ENCODE assay signal across 8 cellular contexts in genomic region chr5:172939045-172939444, GRCh38. TPM values are rescaled to one million over a fixed set of nuclear protein-coding genes. Genes with fewer than 3 reads are reported as not detected.
DNase-seq lines count a peak whose midpoint lies in the region; ATAC-seq, FAIRE-seq and TF ChIP-seq lines count a peak whose summit lies in the region.

No MANE protein-coding gene starts in this region.

- no peaks in the 10 kb centered on the region for H3K27me3 ChIP-seq in BJ (ENCODE audit: control insufficient read depth, insufficient read depth, low read length)

- H3K27ac ChIP-seq in HEK293 (ENCODE audit: extremely low read depth, low read depth, low read length): no peak overlapping the region

- no peak for DNase-seq in BJ (ENCODE audit: low read depth)
- peak; percentile 25 to 28 for DNase-seq in SW 1271 (lab: John Stamatoyannopoulos, UW)
- DNase-seq in iPS DF 19.7 (ENCODE audit: low read depth, low spot score): peak; percentile 28
- DNase-seq in RCC 7860 (ENCODE audit: low spot score): no peak
- no peak for DNase-seq in NOMO-1 (lab: John Stamatoyannopoulos, UW; ENCODE audit: unreplicated experiment in 2 of 2)

- CTCF ChIA-PET in BJ (lab: Yijun Ruan, JAX) (interaction anchor here (0.6 to 24.0 kb wide), 8 partner anchors 9 to 229 kb away, joined by 3 to 441 read pairs (median 4); partner anchors contain the start of genes DUSP1 and RPL26L1), HEK293 (lab: Yijun Ruan, JAX) (interaction anchor here (0.5 to 11.9 kb wide), 14 partner anchors 9 to 479 kb away, joined by 3 to 214 read pairs (median 4); partner anchors contain the start of gene RPL26L1)

- H3K9me3 ChIP-seq in HEK293 (ENCODE audit: control insufficient read depth, insufficient read depth, low read depth, low read length): no peaks in the 10 kb centered on the region

- peaks cover 15% of the 10 kb centered on the region for H3K36me3 ChIP-seq in BJ (ENCODE audit: control insufficient read depth, insufficient read depth, low read length)
- H3K36me3 ChIP-seq in HEK293 (ENCODE audit: control insufficient read depth in 2 of 2, insufficient read depth in 1 of 2, low read length in 2 of 2): peaks cover 3 to 24% of the 10 kb centered on the region in 2 experiments; a peak in 2 of 3 replicates

- ATAC-seq in GM21737 (IDR thresholded peaks at IDR 0.05; ENCODE audit: unreplicated experiment): no peak
- no peak for ATAC-seq in HG03097 (IDR thresholded peaks at IDR 0.05; ENCODE audit: low FRiP score, unreplicated experiment)

- no peaks in the 10 kb centered on the region for H3K4me1 ChIP-seq in HEK293 (ENCODE audit: control insufficient read depth, insufficient read depth, low read length)

- POLR2A ChIA-PET in BJ (lab: Charles Lee) (interaction anchor here (0.5 to 0.7 kb wide), 3 partner anchors 16 to 170 kb away, joined by 3 to 9 read pairs (median 8); no protein-coding TSS in a partner anchor), HEK293 (lab: Yijun Ruan, JAX) (no interaction called here)

- FAIRE-seq in RCC 7860 (lab: Jason Lieb, UNC): no peak

- TF ChIP-seq CTCF in BJ (IDR thresholded peaks at IDR 0.05; ENCODE audit: insufficient read depth, low read depth, low read length) (peak; percentile 55), HEK293 (tag by site-specific recombination; IDR thresholded peaks at IDR 0.05) (peak; percentile 9; the same call in 1 of the 2 replicates)

- H3K4me3 ChIP-seq in BJ (ENCODE audit: low read depth, low read length) (no peak overlapping the region), HEK293 (ENCODE audit: low read depth, low read length) (no peak overlapping the region)

TF ChIP-seq in HEK293, 187 proteins besides CTCF, POLR2A, EP300 and RAD21:
- TF ChIP-seq, protein P1, sequence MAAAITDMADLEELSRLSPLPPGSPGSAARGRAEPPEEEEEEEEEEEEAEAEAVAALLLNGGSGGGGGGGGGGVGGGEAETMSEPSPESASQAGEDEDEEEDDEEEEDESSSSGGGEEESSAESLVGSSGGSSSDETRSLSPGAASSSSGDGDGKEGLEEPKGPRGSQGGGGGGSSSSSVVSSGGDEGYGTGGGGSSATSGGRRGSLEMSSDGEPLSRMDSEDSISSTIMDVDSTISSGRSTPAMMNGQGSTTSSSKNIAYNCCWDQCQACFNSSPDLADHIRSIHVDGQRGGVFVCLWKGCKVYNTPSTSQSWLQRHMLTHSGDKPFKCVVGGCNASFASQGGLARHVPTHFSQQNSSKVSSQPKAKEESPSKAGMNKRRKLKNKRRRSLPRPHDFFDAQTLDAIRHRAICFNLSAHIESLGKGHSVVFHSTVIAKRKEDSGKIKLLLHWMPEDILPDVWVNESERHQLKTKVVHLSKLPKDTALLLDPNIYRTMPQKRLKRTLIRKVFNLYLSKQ (tag by site-specific recombination; IDR thresholded peaks at IDR 0.05; ENCODE audit: borderline replicate concordance): no peak
TF ChIP-seq in HEK293: peak in this region for 0.

RNA-seq across cellular contexts. Expression of gene RPL26L1, which starts 20.2 kb away (rescaled TPM):
- 102 and 113 TPM in 2 replicates for polyA plus RNA-seq in BJ (2011; rRNA removed)
- polyA minus RNA-seq in BJ (2011; rRNA and poly(A)+ RNA removed): 31.6 and 57.6 TPM in 2 replicates

RNA-seq across cellular contexts. Expression of gene ATP6V0E1, which starts 44.5 kb away (rescaled TPM):
- polyA plus RNA-seq in BJ (2011; rRNA removed): 491 and 500 TPM in 2 replicates
- polyA minus RNA-seq in BJ (2011; rRNA and poly(A)+ RNA removed): 96.5 and 142 TPM in 2 replicates

Comparison
In these comparisons a context has a peak if more than half of its experiments do, and no peak if none do; other contexts are left out.
1. DNase-seq: peak in SW 1271 (2 of 2) and iPS DF 19.7 (single experiment); none in BJ (single experiment), RCC 7860 (single experiment) and NOMO-1 (0 of 2).